Comparison of ENCODE assay signal across 22 cellular contexts in genomic region chr10:23031318-23031717, GRCh38.
A peak's percentile ranks its signal among the peaks of the same experiment; 100 is the strongest.
DNase-seq lines count a peak whose midpoint lies in the region; ATAC-seq and TF ChIP-seq lines count a peak whose summit lies in the region.
"Had no signal": no experiment of that assay in that cellular context is flagged by ENCODE, and none has a peak within 500 bp of the region (broad histone marks: within the 10 kb centered on the region; RNA-seq: fewer than 3 reads in every experiment).

No MANE protein-coding gene starts in this region.

- no peaks in the 10 kb centered on the region for H3K4me1 ChIP-seq in heart left ventricle
- H3K4me1 ChIP-seq: BLaER1 had no signal

- H3K36me3 ChIP-seq in heart left ventricle, result no peaks in the 10 kb centered on the region
- H3K36me3 ChIP-seq: BLaER1 had no signal

- peak; percentile 87 for ATAC-seq in Right ventricle myocardium inferior
- peak; percentile 71 to 94 (median 75) for ATAC-seq in heart left ventricle
- no peak for ATAC-seq in GM21717 (IDR thresholded peaks at IDR 0.05; ENCODE audit: unreplicated experiment)
- ATAC-seq: PC-3 had no signal

- 29 to 39% (median 34%) methylated on average over 3 of the region's 3 CpGs for WGBS in heart left ventricle, 4 donors

- peaks cover 0 to 3% (median 0%) of the 10 kb centered on the region in 12 donors for H3K9me3 ChIP-seq in heart left ventricle

- peaks cover 0 to 9% (median 0%) of the 10 kb centered on the region in 9 donors for H3K27me3 ChIP-seq in heart left ventricle
- H3K27me3 ChIP-seq: BLaER1 had no signal

- no peak overlapping the region for H3K27ac ChIP-seq in heart left ventricle
- H3K27ac ChIP-seq: BLaER1, GM23248, KMS-11 had no signal

- H3K4me3 ChIP-seq in heart left ventricle, result no peak overlapping the region
- H3K4me3 ChIP-seq: BLaER1, GM23248 had no signal

- TF ChIP-seq POLR2A in heart left ventricle (IDR thresholded peaks at IDR 0.05), result no peak

- intact Hi-C loops in Right ventricle myocardium inferior (cut with DNase I), result no loop called here
- intact Hi-C loops in cardiac septum (cut with DNase I), result no loop called here
- intact Hi-C loops in heart left ventricle (cut with DNase I), result no loop called here

- TF ChIP-seq CTCF in heart left ventricle (IDR thresholded peaks at IDR 0.05), result no peak

- DNase-seq in Right ventricle myocardium inferior (ENCODE audit: missing footprints), result no peak
- DNase-seq in cardiac septum (ENCODE audit: low spot score), result no peak
- DNase-seq in heart left ventricle, result peak in 2 of 5 donors; percentile 27 to 35
- peak; percentile 67 for DNase-seq in myocyte (ENCODE audit: low read depth)
- DNase-seq in kidney tubule cell (ENCODE audit: low spot score), result no peak
- no peak for DNase-seq in occipital lobe (lab: John Stamatoyannopoulos, UW)
- DNase-seq: CD4-positive, CD25-positive, alpha-beta regulatory T cell; GM23248; HCEC 1CT; IMR-90; NCI-H1092; NCI-H1417 treated with DMSO at 0.1 percent for 48 hours; NCI-H1694 treated with DMSO at 0.1 percent for 48 hours; NCI-H2081; NCI-H2171 treated with DMSO at 0.1 percent for 48 hours; NCI-H526; NCI-H82; NK-92 treated with Interleukin-12 subunit alpha and Interleukin-12 subunit beta, amount 100 ng/mL, for 24 hours; PC-3 had no signal
